In the genomic region with DNA sequence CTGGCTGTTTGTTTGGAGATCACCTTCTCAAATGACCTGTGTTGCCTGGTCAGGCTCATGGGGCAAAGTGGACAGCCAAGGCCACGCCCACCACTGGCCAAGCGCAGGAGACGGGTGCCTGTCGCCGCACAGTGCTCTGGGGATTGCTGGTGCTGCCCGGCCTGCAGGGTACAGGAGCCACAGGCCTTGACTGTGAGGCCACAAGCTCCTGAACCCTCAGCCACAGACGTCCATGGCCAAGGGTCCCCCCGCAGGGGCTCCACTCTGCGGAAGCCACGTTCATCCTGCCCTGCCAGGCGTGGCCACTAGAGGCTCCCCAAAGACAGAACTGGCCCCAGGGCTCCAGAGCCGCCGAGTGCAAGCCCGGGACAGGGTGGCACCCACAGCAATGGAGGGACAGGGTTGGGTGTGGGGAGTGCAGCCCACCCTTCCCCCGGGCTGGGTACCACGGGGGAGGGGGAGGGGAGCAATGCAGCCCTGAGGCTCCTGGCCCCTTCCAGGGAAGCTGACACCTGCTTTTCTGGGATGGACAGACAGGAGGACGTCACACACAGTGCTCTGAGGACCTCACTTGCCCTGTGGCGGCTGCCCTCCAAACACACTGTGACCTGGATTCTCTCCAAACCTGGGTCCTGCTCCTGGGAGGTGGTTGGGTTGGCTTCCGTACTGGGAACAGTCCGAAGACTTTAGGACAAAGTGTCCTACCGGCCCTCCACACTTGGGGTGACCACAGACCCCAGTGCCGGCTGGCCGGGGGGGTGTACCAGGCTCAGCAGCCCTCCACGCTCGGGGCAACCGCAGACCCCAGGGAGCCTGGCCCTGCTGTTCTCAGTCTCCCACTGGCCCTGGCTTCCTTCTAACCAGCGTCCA, we compare ENCODE assay signal across 1 cellular context.
TF ChIP-seq lines count a peak whose summit lies in the region.

No MANE protein-coding gene starts in this region.

TF ChIP-seq in SK-N-SH treated with all-trans-retinoic acid at 6 μM for 48 hours, 23 proteins besides CTCF, POLR2A, EP300 and RAD21 (continued from another document):
- TF ChIP-seq RARB (CRISPR knock-in tag; IDR thresholded peaks at IDR 0.05) (no peak), TOX (CRISPR knock-in tag; IDR thresholded peaks at IDR 0.05; ENCODE audit: borderline replicate concordance) (no peak), ZNF8 (CRISPR knock-in tag; IDR thresholded peaks at IDR 0.05) (no peak)
